In genomic region chr2:150549381-150549780, GRCh38 we compare ENCODE assay signal across 20 cellular contexts.
A peak's percentile ranks its signal among the peaks of the same experiment; 100 is the strongest.
DNase-seq lines count a peak whose midpoint lies in the region; ATAC-seq and TF ChIP-seq lines count a peak whose summit lies in the region.
"Had no signal": no experiment of that assay in that cellular context is flagged by ENCODE, and none has a peak within 500 bp of the region (broad histone marks: within the 10 kb centered on the region; RNA-seq: fewer than 3 reads in every experiment).

No MANE protein-coding gene starts in this region.

- peak; percentile 41 for DNase-seq in NCI-H748 (lab: John Stamatoyannopoulos, UW; ENCODE audit: unreplicated experiment)
- no peak for DNase-seq in NCI-H748 treated with DMSO at 0.1 percent for 48 hours (lab: John Stamatoyannopoulos, UW)
- DNase-seq in NCI-H69 (lab: John Stamatoyannopoulos, UW), result peak; percentile 23
- no peak for DNase-seq in epithelial cell of prostate (ENCODE audit: low read depth, low spot score)
- peak; percentile 16 to 82 for DNase-seq in lung microvascular endothelial cell (ENCODE audit: low read depth in 2 of 2)
- DNase-seq in NCI-H2196 treated with DMSO at 0.1 percent for 48 hours (lab: John Stamatoyannopoulos, UW; ENCODE audit: unreplicated experiment), result no peak
- DNase-seq in foreskin fibroblast, result no peak
- DNase-seq: DMS53, GDM1, GOT3, HCEC 1CT, KG1, NCI-H1694, NCI-H2081 treated with DMSO at 0.1 percent for 48 hours, NCI-H446 treated with DMSO at 0.1 percent for 48 hours, NCI-H774, OCI-M1, Right ventricle myocardium superior had no signal

- H3K27ac ChIP-seq in epithelial cell of prostate, result peak overlapping the region; percentile 25
- H3K27ac ChIP-seq: C4-2B had no signal

- no peak for ATAC-seq in GM21526 (IDR thresholded peaks at IDR 0.05; ENCODE audit: low FRiP score, unreplicated experiment)

- no peak for TF ChIP-seq CTCF in foreskin fibroblast (IDR thresholded peaks at IDR 0.05; ENCODE audit: low read depth, low read length)

- H3K4me3 ChIP-seq in foreskin fibroblast (ENCODE audit: low read depth in 1 of 2, low read length in 2 of 2), result no peak overlapping the region

Comparison
In these comparisons a context has a peak if more than half of its experiments do, and no peak if none do; other contexts are left out.
1. DNase-seq: peak in NCI-H748 (single experiment), NCI-H69 (single experiment) and lung microvascular endothelial cell (2 of 2); none in NCI-H748 treated with DMSO at 0.1 percent for 48 hours (single experiment), epithelial cell of prostate (single experiment), NCI-H2196 treated with DMSO at 0.1 percent for 48 hours (single experiment) and foreskin fibroblast (0 of 2).